ENCODE assay signal across 9 cellular contexts in the genomic region with DNA sequence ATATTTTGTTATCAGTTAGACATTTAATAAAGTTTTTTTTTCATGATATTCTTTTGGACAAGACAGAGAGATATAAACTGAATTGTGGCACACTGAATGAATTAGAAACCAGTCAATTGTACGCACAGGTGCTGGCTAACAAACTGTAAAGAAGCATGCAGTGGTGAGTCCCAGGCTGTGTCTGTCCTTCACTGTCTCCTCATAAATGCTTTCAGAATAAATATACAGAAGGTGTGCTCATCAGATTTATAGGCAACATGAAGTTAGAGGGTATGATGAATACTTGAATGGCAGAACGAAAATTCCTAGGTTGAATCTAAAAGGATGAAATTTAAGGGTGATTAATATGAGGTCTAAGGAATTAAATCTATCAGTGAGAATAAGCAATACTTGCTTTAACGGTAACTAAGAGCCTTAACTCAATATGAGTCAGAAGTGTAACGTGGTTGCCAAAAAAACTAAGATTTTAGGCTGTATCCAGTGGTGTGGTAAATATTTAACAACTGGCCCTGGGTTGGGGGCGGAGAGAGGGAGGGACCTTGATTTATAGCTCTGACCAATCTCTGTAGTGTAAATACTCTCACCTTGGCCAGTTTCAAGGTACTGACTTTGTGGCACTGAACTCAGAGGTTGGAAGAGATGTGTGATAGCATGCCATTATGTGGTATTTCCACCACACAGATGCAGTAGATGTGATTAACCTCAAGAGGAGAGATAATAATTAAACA. TPM values are rescaled to one million over a fixed set of nuclear protein-coding genes. Genes with fewer than 3 reads are reported as not detected.
A peak's percentile ranks its signal among the peaks of the same experiment; 100 is the strongest.
DNase-seq lines count a peak whose midpoint lies in the region; ATAC-seq and TF ChIP-seq lines count a peak whose summit lies in the region.
"Had no signal": no experiment of that assay in that cellular context is flagged by ENCODE, and none has a peak within 500 bp of the region (broad histone marks: within the 10 kb centered on the region; RNA-seq: fewer than 3 reads in every experiment).

No MANE protein-coding gene starts in this region.

- no peak for TF ChIP-seq CTCF in astrocyte of the cerebellum (IDR thresholded peaks at IDR 0.05; ENCODE audit: low read depth, low read length, missing control alignments)
- TF ChIP-seq CTCF in parathyroid adenoma (IDR thresholded peaks at IDR 0.05) = no peak

- DNase-seq in astrocyte of the cerebellum (ENCODE audit: low read depth) = peak; percentile 22
- DNase-seq in cardiac septum (ENCODE audit: low spot score) = no peak
- no peak for DNase-seq in GOT3 (lab: John Stamatoyannopoulos, UW)
- DNase-seq in HUDEP-2 (lab: John Stamatoyannopoulos, UW; ENCODE audit: unreplicated experiment in 76 of 76) = no peak
- no peak for DNase-seq in SJCRH30

- no peak overlapping the region for H3K9ac ChIP-seq in parathyroid adenoma

- H3K79me2 ChIP-seq in parathyroid adenoma = peaks cover 2% of the 10 kb centered on the region

- in situ Hi-C loops in astrocyte of the cerebellum (cut with HindIII; ENCODE audit: low sequenced_read_pairs) = no loop called here

- H3K9me3 ChIP-seq in parathyroid adenoma (ENCODE audit: control insufficient read depth, low read length) (no peaks in the 10 kb centered on the region), SJCRH30 (replicated peaks) (no peaks in the 10 kb centered on the region)

- H2AFZ ChIP-seq in parathyroid adenoma = no peak overlapping the region

- no peak overlapping the region for H3K27ac ChIP-seq in parathyroid adenoma
- no peak overlapping the region for H3K27ac ChIP-seq in SJCRH30
- H3K27ac ChIP-seq: HL-60 had no signal

- peak; percentile 76 for ATAC-seq in GM18867 (IDR thresholded peaks at IDR 0.05; ENCODE audit: unreplicated experiment)
- peak; percentile 77 for ATAC-seq in HG02981 (IDR thresholded peaks at IDR 0.05; ENCODE audit: unreplicated experiment)

- peak overlapping the region; percentile 11 for H3K4me2 ChIP-seq in parathyroid adenoma (ENCODE audit: low read length)

- H3K27me3 ChIP-seq in parathyroid adenoma (ENCODE audit: control insufficient read depth, insufficient read depth, low read length) (no peaks in the 10 kb centered on the region), SJCRH30 (no peaks in the 10 kb centered on the region)

- H3K36me3 ChIP-seq in parathyroid adenoma (ENCODE audit: control insufficient read depth, insufficient read depth, low read length) (no peaks in the 10 kb centered on the region), SJCRH30 (no peaks in the 10 kb centered on the region)

- intact Hi-C loops in cardiac septum (cut with DNase I) = no loop called here

- H3K4me1 ChIP-seq in parathyroid adenoma (peaks cover 19% of the 10 kb centered on the region), SJCRH30 (peaks cover 16% of the 10 kb centered on the region)

- H3K4me3 ChIP-seq in astrocyte of the cerebellum (ENCODE audit: low read depth, low read length) (no peak overlapping the region), parathyroid adenoma (ENCODE audit: low read depth, low read length) (no peak overlapping the region), SJCRH30 (no peak overlapping the region)

RNA-seq across cellular contexts. Expression of a gene that starts 41.9 kb away (rescaled TPM):
- total RNA-seq in cardiac septum = 124 TPM
- total RNA-seq in SJCRH30 (2014; rRNA removed; shearing (Covaris generic)) = 34.3 and 34.8 TPM in 2 replicates

RNA-seq across cellular contexts. Expression of a gene that starts 56.4 kb away (rescaled TPM):
- total RNA-seq in cardiac septum = 39.7 TPM
- 2.8 and 4.7 TPM in 2 replicates for total RNA-seq in SJCRH30 (2014; rRNA removed; shearing (Covaris generic))
